In genomic region chr13:114108894-114109293, GRCh38 we compare ENCODE assay signal across 9 cellular contexts. TPM values are rescaled to one million over a fixed set of nuclear protein-coding genes. Genes with fewer than 3 reads are reported as not detected.
DNase-seq lines count a peak whose midpoint lies in the region; ATAC-seq and TF ChIP-seq lines count a peak whose summit lies in the region.
"Had no signal": no experiment of that assay in that cellular context is flagged by ENCODE, and none has a peak within 500 bp of the region (broad histone marks: within the 10 kb centered on the region; RNA-seq: fewer than 3 reads in every experiment).

No MANE protein-coding gene starts in this region.

- POLR2A ChIA-PET in activated CD8-positive, alpha-beta T cell treated with anti-CD3 and anti-CD28 coated beads for 36 hours (lab: Charles Lee): interaction anchor here (0.7 to 8.9 kb wide), 7 partner anchors 10 to 122 kb away, joined by 3 to 99 read pairs (median 4); partner anchors contain the start of gene RASA3

- intact Hi-C loops in activated CD8-positive, alpha-beta T cell treated with anti-CD3 and anti-CD28 coated beads for 36 hours (cut with micrococcal nuclease): no loop called here
- intact Hi-C loops in left colon (cut with DNase I, micrococcal nuclease): no loop called here

- H3K36me3 Mint-ChIP-seq in activated CD8-positive, alpha-beta T cell treated with anti-CD3 and anti-CD28 coated beads for 36 hours (ENCODE audit: low read depth): peaks cover 17% of the 10 kb centered on the region
- H3K36me3 Mint-ChIP-seq in stimulated activated effector memory CD8-positive, alpha-beta T cell treated with anti-CD3 and anti-CD28 coated beads, Interleukin-12 subunit alpha, Interleukin-12 subunit beta, amount 100 ng/mL, for 72 hours: peaks cover 38% of the 10 kb centered on the region

- H3K9me3 Mint-ChIP-seq in activated CD8-positive, alpha-beta T cell treated with anti-CD3 and anti-CD28 coated beads for 36 hours: peaks cover 3% of the 10 kb centered on the region
- no peaks in the 10 kb centered on the region for H3K9me3 Mint-ChIP-seq in stimulated activated effector memory CD8-positive, alpha-beta T cell treated with anti-CD3 and anti-CD28 coated beads, Interleukin-12 subunit alpha, Interleukin-12 subunit beta, amount 100 ng/mL, for 72 hours

- peaks cover 75% of the 10 kb centered on the region for H3K4me1 Mint-ChIP-seq in activated CD8-positive, alpha-beta T cell treated with anti-CD3 and anti-CD28 coated beads for 36 hours (ENCODE audit: low read depth)
- peaks cover 80% of the 10 kb centered on the region for H3K4me1 Mint-ChIP-seq in stimulated activated effector memory CD8-positive, alpha-beta T cell treated with anti-CD3 and anti-CD28 coated beads, Interleukin-12 subunit alpha, Interleukin-12 subunit beta, amount 100 ng/mL, for 72 hours

- ATAC-seq in activated CD8-positive, alpha-beta T cell treated with anti-CD3 and anti-CD28 coated beads for 36 hours: no peak
- no peak for ATAC-seq in left colon
- no peak for ATAC-seq in stimulated activated effector memory CD8-positive, alpha-beta T cell treated with anti-CD3 and anti-CD28 coated beads, Interleukin-12 subunit alpha, Interleukin-12 subunit beta, amount 100 ng/mL, for 72 hours
- no peak for ATAC-seq in GM19452 (IDR thresholded peaks at IDR 0.05; ENCODE audit: unreplicated experiment)

- peak overlapping the region; percentile 89 for H3K27ac Mint-ChIP-seq in activated CD8-positive, alpha-beta T cell treated with anti-CD3 and anti-CD28 coated beads for 36 hours
- peak overlapping the region; percentile 93 for H3K27ac Mint-ChIP-seq in stimulated activated effector memory CD8-positive, alpha-beta T cell treated with anti-CD3 and anti-CD28 coated beads, Interleukin-12 subunit alpha, Interleukin-12 subunit beta, amount 100 ng/mL, for 72 hours

- H3K4me3 Mint-ChIP-seq in activated CD8-positive, alpha-beta T cell treated with anti-CD3 and anti-CD28 coated beads for 36 hours: peak overlapping the region; percentile 71
- peak overlapping the region; percentile 82 for H3K4me3 Mint-ChIP-seq in stimulated activated effector memory CD8-positive, alpha-beta T cell treated with anti-CD3 and anti-CD28 coated beads, Interleukin-12 subunit alpha, Interleukin-12 subunit beta, amount 100 ng/mL, for 72 hours

- peak; percentile 23 for DNase-seq in activated CD4-positive, CD25-positive, alpha-beta regulatory T cell treated with anti-CD3 and anti-CD28 coated beads, Interleukin-2, amount 50 U/mL, for 72 hours
- DNase-seq in activated CD4-positive, CD25-positive, alpha-beta regulatory T cell (lab: John Stamatoyannopoulos, UW): no peak
- no peak for DNase-seq in activated CD8-positive, alpha-beta T cell treated with anti-CD3 and anti-CD28 coated beads for 36 hours
- DNase-seq in left colon (peak; percentile 4 to 14), MV-4-11 (lab: John Stamatoyannopoulos, UW) (no peak), SIG-M5 (lab: John Stamatoyannopoulos, UW) (no peak)
- no peak for DNase-seq in stimulated activated effector memory CD8-positive, alpha-beta T cell treated with anti-CD3 and anti-CD28 coated beads, Interleukin-12 subunit alpha, Interleukin-12 subunit beta, amount 100 ng/mL, for 72 hours (ENCODE audit: low spot score in 2 of 2)
- DNase-seq: occipital lobe had no signal

- no peak for TF ChIP-seq CTCF in activated CD8-positive, alpha-beta T cell treated with anti-CD3 and anti-CD28 coated beads for 36 hours (IDR thresholded peaks at IDR 0.05)

- CTCF ChIA-PET in activated CD8-positive, alpha-beta T cell treated with anti-CD3 and anti-CD28 coated beads for 36 hours (lab: Charles Lee): interaction anchor here (0.9 to 4.1 kb wide), 5 partner anchors 19 to 118 kb away, joined by 3 to 20 read pairs (median 4); no protein-coding TSS in a partner anchor

- no peaks in the 10 kb centered on the region for H3K27me3 Mint-ChIP-seq in activated CD8-positive, alpha-beta T cell treated with anti-CD3 and anti-CD28 coated beads for 36 hours

RNA-seq across cellular contexts. Expression of gene RASA3, which starts 23.5 kb away (rescaled TPM):
- 10 to 100 TPM; 28.9 to 32.3 TPM for total RNA-seq in activated CD8-positive, alpha-beta T cell treated with anti-CD3 and anti-CD28 coated beads for 36 hours
- total RNA-seq in left colon: 1 to 10 TPM; 6.5 to 9.0 TPM

Comparison
In these comparisons a context has a peak if more than half of its experiments do, and no peak if none do; other contexts are left out.
1. DNase-seq: peak in activated CD4-positive, CD25-positive, alpha-beta regulatory T cell treated with anti-CD3 and anti-CD28 coated beads, Interleukin-2, amount 50 U/mL, for 72 hours (single experiment) and left colon (2 of 2); none in activated CD4-positive, CD25-positive, alpha-beta regulatory T cell (0 of 4), activated CD8-positive, alpha-beta T cell treated with anti-CD3 and anti-CD28 coated beads for 36 hours (single experiment), stimulated activated effector memory CD8-positive, alpha-beta T cell treated with anti-CD3 and anti-CD28 coated beads, Interleukin-12 subunit alpha, Interleukin-12 subunit beta, amount 100 ng/mL, for 72 hours (0 of 2), MV-4-11 (single experiment) and SIG-M5 (single experiment).